8 cellular contexts compared by ENCODE assay signal in genomic region chr14:92121670-92122350, GRCh38. TPM values are rescaled to one million over a fixed set of nuclear protein-coding genes. Genes with fewer than 3 reads are reported as not detected.
DNase-seq lines count a peak whose midpoint lies in the region; ATAC-seq and TF ChIP-seq lines count a peak whose summit lies in the region.

TSS of gene CPSF2 (plus strand) at chr14:92121969. CDS start at chr14:92130985, 9,016 bp downstream.
TSS of gene NDUFB1 (minus strand) at chr14:92121706. CDS start at chr14:92117637, 4,069 bp downstream.

- H3K4me3 ChIP-seq in trophoblast cell (ENCODE audit: low read depth, low read length) (peak within 1 kb of the TSS; percentile 99), transverse colon (peak within 1 kb of the TSS; percentile 80 to 97 (median 92))

- H3K79me1 ChIP-seq in trophoblast cell (ENCODE audit: low read length) = peaks cover 13% of the 10 kb centered on the region

- H3K18ac ChIP-seq in trophoblast cell (ENCODE audit: low read length) = peak within 1 kb of the TSS; percentile 98

- peak within 1 kb of the TSS; percentile 98 for H4K91ac ChIP-seq in trophoblast cell (ENCODE audit: low read depth, low read length)

- peak within 1 kb of the TSS; percentile 91 for H3K4ac ChIP-seq in trophoblast cell (ENCODE audit: low read depth, low read length)

- H3K27ac ChIP-seq in trophoblast cell (ENCODE audit: low read depth, low read length) (peak within 1 kb of the TSS; percentile 97), transverse colon (peak within 1 kb of the TSS; percentile 88 to 97 (median 96))

- H3K4me1 ChIP-seq in trophoblast cell (ENCODE audit: control insufficient read depth in 1 of 2, insufficient read depth in 2 of 2, low read length in 2 of 2) (peaks cover 7 to 12% of the 10 kb centered on the region in 2 experiments), transverse colon (peaks cover 10 to 52% (median 17%) of the 10 kb centered on the region in 4 donors)

- H3K23ac ChIP-seq in trophoblast cell (ENCODE audit: low read length) = peak within 1 kb of the TSS; percentile 76

- H3K36me3 ChIP-seq in trophoblast cell (ENCODE audit: control insufficient read depth in 1 of 2, insufficient read depth in 2 of 2, low read length in 2 of 2) (peaks cover 2 to 9% of the 10 kb centered on the region in 2 experiments), transverse colon (peaks cover 0 to 15% (median 0%) of the 10 kb centered on the region in 4 donors)

- H3K27ac Mint-ChIP-seq in HFFc6 = peak within 1 kb of the TSS; percentile 99

- H3K9ac ChIP-seq in trophoblast cell (ENCODE audit: low read length) = peak within 1 kb of the TSS; percentile 100

- DNase-seq in GM10266 (ENCODE audit: extremely low spot score) (peak; percentile 85), HFFc6 (peak; percentile 71), NAMALWA (ENCODE audit: low spot score) (peak; percentile 84), SW 1271 (lab: John Stamatoyannopoulos, UW) (peak; percentile 56 to 90), Right ventricle myocardium inferior (ENCODE audit: missing footprints) (peak; percentile 92), trophoblast cell (peak; percentile 69 to 87), transverse colon (peak; percentile 85)
- DNase-seq in activated naive CD8-positive, alpha-beta T cell treated with anti-CD3 and anti-CD28 coated beads, Interleukin-2, amount 50 U/mL, for 16 hours (ENCODE audit: low read depth, low spot score) = peak; percentile 74

- peak within 1 kb of the TSS; percentile 97 for H4K8ac ChIP-seq in trophoblast cell (ENCODE audit: low read depth, low read length)

- peak within 1 kb of the TSS; percentile 98 for H4K12ac ChIP-seq in trophoblast cell (ENCODE audit: low read depth, low read length)

- H3K27me3 ChIP-seq in trophoblast cell (ENCODE audit: insufficient read depth, low read length) (no peaks in the 10 kb centered on the region), transverse colon (no peaks in the 10 kb centered on the region)

- H2BK5ac ChIP-seq in trophoblast cell (ENCODE audit: low read depth, low read length, poor library complexity) = peak within 1 kb of the TSS; percentile 98

- H3K79me2 ChIP-seq in trophoblast cell (ENCODE audit: control insufficient read depth, insufficient read depth, low read length, poor library complexity) = peaks cover 21% of the 10 kb centered on the region

- peaks cover 10% of the 10 kb centered on the region for H3K36me3 Mint-ChIP-seq in HFFc6 (ENCODE audit: low read depth)

- H3K4me1 Mint-ChIP-seq in HFFc6 (ENCODE audit: low read depth) = peaks cover 32% of the 10 kb centered on the region

- H3K4me3 Mint-ChIP-seq in HFFc6 = peak within 1 kb of the TSS; percentile 98

- peak within 1 kb of the TSS; percentile 63 for H3K4me2 ChIP-seq in trophoblast cell (ENCODE audit: low read length)

- TF ChIP-seq EP300 in transverse colon (IDR thresholded peaks at IDR 0.05; ENCODE audit: low read depth) = no peak

- intact Hi-C loops in Right ventricle myocardium inferior (cut with DNase I) (loop anchor here (10.0 kb wide), 2 partner anchors 563 to 673 kb away; partner anchors contain the start of gene GOLGA5), transverse colon (cut with DNase I; ENCODE audit: low total_unique reads) (no loop called here)

- H2BK120ac ChIP-seq in trophoblast cell (ENCODE audit: insufficient read depth, low read length, poor library complexity) = peak within 1 kb of the TSS; percentile 81

- in situ Hi-C loops in transverse colon (cut with MboI; ENCODE audit: low pct_ligation_motif_present in 1 of 4, low pct_unique_long_range_greater_than_20kb in 1 of 4, low sequenced_read_pairs in 3 of 4) = no loop called here

- TF ChIP-seq CTCF in GM10266 (IDR thresholded peaks at IDR 0.05; ENCODE audit: control insufficient read depth, insufficient read depth, low read depth, missing control alignments) (no peak), HFFc6 (IDR thresholded peaks at IDR 0.05) (no peak), transverse colon (IDR thresholded peaks at IDR 0.05) (peak in 3 of 5 experiments; percentile 4 to 49 (median 39))

- H2AK5ac ChIP-seq in trophoblast cell (ENCODE audit: low read length) = peak within 1 kb of the TSS; percentile 98

- no CpG with 5 or more reads among the region's 55 CpGs for WGBS in trophoblast cell (ENCODE audit: extremely low coverage, insufficient coverage, insufficient read length)
- WGBS in transverse colon (ENCODE audit: low coverage in 1 of 2), 2 donors = 0% methylated on average over 7 to 53 of the region's 55 CpGs

- H3K27me3 Mint-ChIP-seq in HFFc6 (ENCODE audit: insufficient read depth) = peaks cover 3% of the 10 kb centered on the region

- H2BK12ac ChIP-seq in trophoblast cell (ENCODE audit: low read length) = peak within 1 kb of the TSS; percentile 73

- ATAC-seq in Right ventricle myocardium inferior = peak; percentile 91

- peak within 1 kb of the TSS; percentile 98 for H3K14ac ChIP-seq in trophoblast cell (ENCODE audit: low read length)

- peak within 1 kb of the TSS; percentile 96 for H2AFZ ChIP-seq in trophoblast cell (ENCODE audit: insufficient read depth, low read length, poor library complexity)

- TF ChIP-seq POLR2A in transverse colon (IDR thresholded peaks at IDR 0.05) = peak; percentile 71

- H3K9me3 Mint-ChIP-seq in HFFc6 = no peaks in the 10 kb centered on the region

- H3K9me3 ChIP-seq in trophoblast cell (ENCODE audit: insufficient read depth, low read depth, low read length) (no peaks in the 10 kb centered on the region), transverse colon (no peaks in the 10 kb centered on the region)

RNA-seq across cellular contexts. Expression of gene CPSF2, which starts in this region (rescaled TPM):
- total RNA-seq in HFFc6 (2021; fragmentation: NEBNext Ultra II Directional; extraction: Animal tissue kit (Norgen Biotek cat#: 25700)) = 100 to 1,000 TPM in 4 of 6 experiments, 10 to 100 TPM in 2; 88.6 to 116 (median 105) TPM
- total RNA-seq in Right ventricle myocardium inferior (38.8 TPM), transverse colon (10 to 100 TPM in 2 of 4 donors, 1 to 10 TPM in 2; 4.5 to 25.9 (median 17.0) TPM)
- 29.9 and 33.8 TPM in 2 replicates for polyA plus RNA-seq in trophoblast cell (2013)

RNA-seq across cellular contexts. Expression of gene NDUFB1, which starts in this region (rescaled TPM):
- 100 to 1,000 TPM; 128 to 177 (median 157) TPM for total RNA-seq in HFFc6 (2021; fragmentation: NEBNext Ultra II Directional; extraction: Animal tissue kit (Norgen Biotek cat#: 25700))
- total RNA-seq in Right ventricle myocardium inferior (635 TPM), transverse colon (100 to 1,000 TPM in 2 of 4 donors, 10 to 100 TPM in 2; 31.4 to 434 (median 161) TPM)
- polyA plus RNA-seq in trophoblast cell (2013) = 449 and 484 TPM in 2 replicates

Comparison
In these comparisons a context has a peak if more than half of its experiments do, and no peak if none do; other contexts are left out.
1. Peak in every context shown above with its lines: DNase-seq, ATAC-seq, H3K4me3 ChIP-seq and H3K27ac ChIP-seq.
2. CTCF ChIP-seq: peak in transverse colon (3 of 5); none in GM10266 (single experiment) and HFFc6 (single experiment).